ENCODE assay signal across 20 cellular contexts in the genomic region with DNA sequence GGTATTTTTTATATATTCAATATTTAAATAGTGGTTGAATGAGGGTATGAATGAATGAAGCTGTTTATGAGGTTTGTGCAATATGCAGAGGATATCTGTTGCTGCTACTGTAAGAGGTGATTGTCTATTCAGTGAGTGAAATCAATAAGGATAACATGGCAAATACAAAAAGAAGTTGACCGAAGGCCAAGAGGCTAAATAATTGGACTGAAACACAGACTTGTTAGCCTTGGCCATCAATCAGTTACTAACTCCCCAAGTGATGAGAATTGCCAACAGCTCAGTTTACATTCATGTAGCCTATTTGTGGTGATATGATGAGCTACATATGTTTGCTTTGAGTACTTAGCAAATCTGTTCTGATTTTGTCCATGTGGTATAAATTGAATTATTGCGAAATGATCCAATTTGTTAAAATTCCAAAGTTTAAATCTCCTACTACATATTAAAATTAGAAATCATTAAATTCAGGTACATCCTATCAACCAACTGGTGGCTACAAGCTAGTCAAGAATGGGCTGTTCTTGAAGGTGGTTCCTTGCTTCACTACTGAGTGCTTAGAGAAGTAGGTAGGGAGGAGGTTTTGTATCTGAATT.
"Had no signal": no experiment of that assay in that cellular context is flagged by ENCODE, and none has a peak within 500 bp of the region (broad histone marks: within the 10 kb centered on the region; RNA-seq: fewer than 3 reads in every experiment).

No MANE protein-coding gene starts in this region.

- DNase-seq: activated CD4-positive, alpha-beta T cell treated with anti-CD3 and anti-CD28 coated beads for 36 hours; activated CD4-positive, alpha-beta T cell treated with anti-CD3 and anti-CD28 coated beads, Interleukin-2, amount 50 U/mL, for 1 hour; activated CD8-positive, alpha-beta memory T cell treated with anti-CD3 and anti-CD28 coated beads, Interleukin-2, amount 50 U/mL, for 4 hours; activated CD8-positive, alpha-beta T cell treated with anti-CD3 and anti-CD28 coated beads for 36 hours; activated naive CD4-positive, alpha-beta T cell treated with anti-CD3 and anti-CD28 coated beads, Interleukin-2, amount 50 U/mL, for 16 hours; activated naive CD8-positive, alpha-beta T cell treated with anti-CD3 and anti-CD28 coated beads, Interleukin-2, amount 10 ng/mL, durations not matched to agents 7 days and 5 days; activated T-cell treated with anti-CD3 and anti-CD28 coated beads, Interleukin-2, amount 50 U/mL, for 72 hours; aorta; central memory CD4-positive, alpha-beta T cell; Kasumi-1; KBM-7; NCI-H1092; NCI-H1930; NCI-H2171; NCI-H2227 treated with DMSO at 0.1 percent for 48 hours; SIG-M5; T-cell; WERI-Rb-1 had no signal

- FAIRE-seq: bronchial epithelial cell had no signal

- H3K4me3 ChIP-seq: SK-N-MC had no signal

- H3K27ac Mint-ChIP-seq: activated CD4-positive, alpha-beta T cell treated with anti-CD3 and anti-CD28 coated beads for 36 hours; activated CD8-positive, alpha-beta T cell treated with anti-CD3 and anti-CD28 coated beads for 36 hours; activated naive CD8-positive, alpha-beta T cell treated with anti-CD3 and anti-CD28 coated beads, Interleukin-2, amount 10 ng/mL, durations not matched to agents 7 days and 5 days; activated T-cell treated with anti-CD3 and anti-CD28 coated beads, Interleukin-2, amount 50 U/mL, for 72 hours; T-cell had no signal

- H3K36me3 ChIP-seq: WERI-Rb-1 had no signal

- ATAC-seq: activated CD4-positive, alpha-beta T cell treated with anti-CD3 and anti-CD28 coated beads for 36 hours; activated CD8-positive, alpha-beta T cell treated with anti-CD3 and anti-CD28 coated beads for 36 hours; activated T-cell treated with anti-CD3 and anti-CD28 coated beads, Interleukin-2, amount 50 U/mL, for 72 hours; T-cell had no signal

- H3K4me3 Mint-ChIP-seq: activated CD4-positive, alpha-beta T cell treated with anti-CD3 and anti-CD28 coated beads for 36 hours; activated CD8-positive, alpha-beta T cell treated with anti-CD3 and anti-CD28 coated beads for 36 hours; activated naive CD8-positive, alpha-beta T cell treated with anti-CD3 and anti-CD28 coated beads, Interleukin-2, amount 10 ng/mL, durations not matched to agents 7 days and 5 days; activated T-cell treated with anti-CD3 and anti-CD28 coated beads, Interleukin-2, amount 50 U/mL, for 72 hours; T-cell had no signal

- H3K27ac ChIP-seq: SK-N-MC, WERI-Rb-1 had no signal

- H3K9me3 Mint-ChIP-seq: activated CD8-positive, alpha-beta T cell treated with anti-CD3 and anti-CD28 coated beads for 36 hours; activated naive CD8-positive, alpha-beta T cell treated with anti-CD3 and anti-CD28 coated beads, Interleukin-2, amount 10 ng/mL, durations not matched to agents 7 days and 5 days; activated T-cell treated with anti-CD3 and anti-CD28 coated beads, Interleukin-2, amount 50 U/mL, for 72 hours; T-cell had no signal

- H3K36me3 Mint-ChIP-seq: T-cell had no signal

- H3K27me3 Mint-ChIP-seq: activated CD8-positive, alpha-beta T cell treated with anti-CD3 and anti-CD28 coated beads for 36 hours; activated naive CD8-positive, alpha-beta T cell treated with anti-CD3 and anti-CD28 coated beads, Interleukin-2, amount 10 ng/mL, durations not matched to agents 7 days and 5 days; T-cell had no signal

- H3K4me1 Mint-ChIP-seq: activated CD4-positive, alpha-beta T cell treated with anti-CD3 and anti-CD28 coated beads for 36 hours had no signal
